ENCODE assay signal across 18 cellular contexts in the genomic region with DNA sequence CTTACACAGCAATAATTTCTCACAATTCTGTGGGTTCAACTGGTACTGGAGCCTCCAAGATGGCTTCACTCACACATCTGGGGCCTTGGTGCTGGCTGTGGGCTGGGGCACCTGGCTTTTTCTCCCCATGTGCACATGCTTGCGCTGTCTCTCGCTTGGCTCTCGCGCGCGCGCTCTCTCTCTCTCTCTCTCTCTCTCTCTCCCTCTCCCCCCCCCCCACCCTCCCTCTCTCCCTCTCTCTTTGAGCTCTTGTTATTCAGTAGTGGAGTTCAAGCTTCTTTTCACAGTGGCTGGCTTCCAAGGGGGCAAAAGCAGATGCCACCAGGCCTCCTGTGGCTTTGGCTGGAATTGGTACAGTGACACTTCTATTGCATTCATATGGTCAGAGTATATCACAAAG. TPM values are rescaled to one million over a fixed set of nuclear protein-coding genes. Genes with fewer than 3 reads are reported as not detected.
"Had no signal": no experiment of that assay in that cellular context is flagged by ENCODE, and none has a peak within 500 bp of the region (broad histone marks: within the 10 kb centered on the region; RNA-seq: fewer than 3 reads in every experiment).

No MANE protein-coding gene starts in this region.

- H3K4me3 Mint-ChIP-seq: activated CD8-positive, alpha-beta T cell treated with anti-CD3 and anti-CD28 coated beads for 36 hours; dendritic cell treated with granulocyte-macrophage colony-stimulating factor and Interleukin-4, amounts not matched to agents 40 ng/mL and 50 ng/mL, for 4 days; natural killer cell treated with Interleukin-12 subunit alpha and Interleukin-12 subunit beta and Interleukin-15 and Interleukin-18, amount 100 ng/mL, for 72 hours had no signal

- H3K27ac Mint-ChIP-seq: activated CD8-positive, alpha-beta T cell treated with anti-CD3 and anti-CD28 coated beads for 36 hours; dendritic cell treated with granulocyte-macrophage colony-stimulating factor and Interleukin-4, amounts not matched to agents 40 ng/mL and 50 ng/mL, for 4 days; progenitor cell of endocrine pancreas had no signal

- H3K27me3 Mint-ChIP-seq: activated CD8-positive, alpha-beta T cell treated with anti-CD3 and anti-CD28 coated beads for 36 hours; dendritic cell treated with granulocyte-macrophage colony-stimulating factor and Interleukin-4, amounts not matched to agents 40 ng/mL and 50 ng/mL, for 4 days; natural killer cell treated with Interleukin-12 subunit alpha and Interleukin-12 subunit beta and Interleukin-15 and Interleukin-18, amount 100 ng/mL, for 72 hours; progenitor cell of endocrine pancreas had no signal

- H3K9me3 ChIP-seq: heart left ventricle, left ventricle myocardium inferior, right atrium auricular region, tibial artery, uterus had no signal

- ATAC-seq: activated CD8-positive, alpha-beta T cell treated with anti-CD3 and anti-CD28 coated beads for 36 hours; heart left ventricle; natural killer cell treated with Interleukin-12 subunit alpha and Interleukin-12 subunit beta and Interleukin-15 and Interleukin-18, amount 100 ng/mL, for 72 hours had no signal

- DNase-seq: activated CD4-positive, alpha-beta T cell treated with anti-CD3 and anti-CD28 coated beads for 48 hours; activated CD8-positive, alpha-beta T cell treated with anti-CD3 and anti-CD28 coated beads for 36 hours; activated naive CD4-positive, alpha-beta T cell; activated T-cell treated with anti-CD3 and anti-CD28 coated beads, Interleukin-2, amount 50 U/mL, for 48 hours; brain microvascular endothelial cell; heart left ventricle; islet precursor cell; left ventricle myocardium inferior; stimulated activated CD4-positive, alpha-beta T cell treated with anti-CD3 and anti-CD28 coated beads, Interleukin-15, amount 100 ng/mL, for 24 hours; stimulated activated CD4-positive, alpha-beta T cell treated with anti-CD3 and anti-CD28 coated beads, Interleukin-4, amount 100 ng/mL, for 1 hour; stimulated activated naive CD4-positive, alpha-beta T cell; uterus had no signal

RNA-seq across cellular contexts. Expression of a gene that starts 34.3 kb away (rescaled TPM):
- total RNA-seq: activated CD8-positive, alpha-beta T cell treated with anti-CD3 and anti-CD28 coated beads for 36 hours; progenitor cell of endocrine pancreas; T-helper 1 cell treated with Interleukin-12 subunit alpha and Interleukin-12 subunit beta and Interleukin-4 antibody, amounts not matched to agents 30 ng/mL and 1 ng/mL, for 36 hours had no signal
